Comparison of ENCODE assay signal across 25 cellular contexts in the genomic region with DNA sequence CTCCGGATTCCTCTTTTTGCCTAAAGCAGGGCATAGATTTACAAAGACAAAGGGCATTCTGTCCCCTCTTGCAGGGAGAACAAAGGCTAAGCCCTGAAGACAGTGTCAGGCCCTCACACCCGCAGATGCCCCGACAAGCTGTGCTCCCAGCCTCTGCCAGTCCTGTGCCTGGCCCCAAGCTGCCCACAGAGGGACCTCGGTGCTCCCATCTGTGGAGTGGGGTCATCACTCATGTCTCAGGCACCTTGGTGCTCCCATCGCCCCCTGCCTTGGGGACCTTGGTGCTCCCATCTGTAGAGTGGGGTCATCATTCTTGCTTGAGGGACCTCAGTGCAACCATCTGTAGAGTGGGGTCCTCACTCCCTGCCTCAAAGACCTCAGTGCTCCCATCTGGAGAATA. TPM values are rescaled to one million over a fixed set of nuclear protein-coding genes. Genes with fewer than 3 reads are reported as not detected.
DNase-seq lines count a peak whose midpoint lies in the region; ATAC-seq, FAIRE-seq and TF ChIP-seq lines count a peak whose summit lies in the region.
"Had no signal": no experiment of that assay in that cellular context is flagged by ENCODE, and none has a peak within 500 bp of the region (broad histone marks: within the 10 kb centered on the region; RNA-seq: fewer than 3 reads in every experiment).

No MANE protein-coding gene starts in this region.

- in situ Hi-C loops in HepG2 (cut with HindIII; ENCODE audit: extremely low pct_ligation_motif_present, low pct_unique_long_range_greater_than_20kb): no loop called here

- TF ChIP-seq RAD21 in HepG2 (CRISPR knock-in tag; IDR thresholded peaks at IDR 0.05): no peak

- H3K4me3 ChIP-seq in right lobe of liver (no peak overlapping the region), HepG2 (replicated peaks in 1 of 3; ENCODE audit: insufficient read depth in 1 of 3, low read depth in 2 of 3, low read length in 3 of 3) (no peak overlapping the region), aorta (ENCODE audit: low read length in 2 of 2) (no peak overlapping the region), stomach (no peak overlapping the region)
- no peak overlapping the region for H3K4me3 ChIP-seq in naive thymus-derived CD4-positive, alpha-beta T cell (ENCODE audit: low read length)
- H3K4me3 ChIP-seq: A549, GM12878, GM23248, MG63 had no signal

- no peaks in the 10 kb centered on the region for H3K36me3 ChIP-seq in right lobe of liver
- H3K36me3 ChIP-seq in HepG2 (replicated peaks in 1 of 2; ENCODE audit: control insufficient read depth in 1 of 2, insufficient read depth in 2 of 2, low read length in 2 of 2): no peaks in the 10 kb centered on the region
- peaks cover 0 to 20% (median 9%) of the 10 kb centered on the region in 3 experiments for H3K36me3 ChIP-seq in naive thymus-derived CD4-positive, alpha-beta T cell (ENCODE audit: control insufficient read depth in 2 of 3, insufficient read depth in 3 of 3, low read length in 3 of 3)
- H3K36me3 ChIP-seq in aorta (ENCODE audit: control insufficient read depth in 1 of 2, insufficient read depth in 2 of 2, low read length in 1 of 2): no peaks in the 10 kb centered on the region
- H3K36me3 ChIP-seq in stomach: peaks cover 5 to 15% (median 13%) of the 10 kb centered on the region in 4 donors
- H3K36me3 ChIP-seq: MG63 had no signal

- no peaks in the 10 kb centered on the region for H4K20me1 ChIP-seq in HepG2 (ENCODE audit: insufficient read depth, low read length)

- TF ChIP-seq EP300 in HepG2 (IDR thresholded peaks at IDR 0.05; ENCODE audit: low read depth in 2 of 2, low read length in 2 of 2): no peak
- no peak for TF ChIP-seq EP300 in HepG2 (CRISPR knock-in tag; IDR thresholded peaks at IDR 0.05; ENCODE audit: borderline replicate concordance)
- no peak for TF ChIP-seq EP300 in stomach (IDR thresholded peaks at IDR 0.05)

- H3K27ac ChIP-seq in right lobe of liver: no peak overlapping the region
- H3K27ac ChIP-seq in HepG2 (ENCODE audit: extremely low read length, insufficient read depth, low read length): no peak overlapping the region
- peak overlapping the region; percentile 14; the same call in 1 of the 2 replicates for H3K27ac ChIP-seq in RWPE1
- no peak overlapping the region for H3K27ac ChIP-seq in naive thymus-derived CD4-positive, alpha-beta T cell (ENCODE audit: low read depth, low read length)
- no peak overlapping the region for H3K27ac ChIP-seq in aorta (ENCODE audit: low read depth in 1 of 2, low read length in 2 of 2)
- H3K27ac ChIP-seq in stomach: no peak overlapping the region
- H3K27ac ChIP-seq: A549, GM23248 had no signal

- peak in 2 of 3 donors; percentile 14 to 45 for DNase-seq in right lobe of liver
- DNase-seq in HepG2 (ENCODE audit: low spot score): no peak
- no peak for DNase-seq in RWPE1 (ENCODE audit: low spot score)
- DNase-seq in naive thymus-derived CD4-positive, alpha-beta T cell: peak in 1 of 9 donors; percentile 2
- peak; percentile 19 to 74 for DNase-seq in aorta
- DNase-seq in stimulated activated CD4-positive, alpha-beta T cell treated with anti-CD3 and anti-CD28 coated beads, Interleukin-15, amount 100 ng/mL, for 24 hours: no peak
- no peak for DNase-seq in stomach
- DNase-seq: DND-41, GM23248, H9, HFFc6, MG63, NCI-H1048, NCI-H1417 treated with DMSO at 0.1 percent for 48 hours, NCI-H187, NCI-H446, NCI-H526, OCI-M1, SHP77 had no signal

- peaks cover 0 to 5% (median under 1%) of the 10 kb centered on the region in 5 donors for H3K36me3 Mint-ChIP-seq in naive thymus-derived CD4-positive, alpha-beta T cell

- no peak for FAIRE-seq in HepG2 (lab: Jason Lieb, UNC)
- FAIRE-seq: A549, GM12878, RCC 7860 had no signal

- POLR2A ChIA-PET in HepG2 (lab: Yijun Ruan, JAX): no interaction called here
- POLR2A ChIA-PET in RWPE1 (lab: Yijun Ruan, JAX; ENCODE audit: low non-redundant PET): no interaction called here
- POLR2A ChIA-PET in naive thymus-derived CD4-positive, alpha-beta T cell (lab: Charles Lee): no interaction called here

- intact Hi-C loops in right lobe of liver (cut with DNase I) (no loop called here), HepG2 (cut with micrococcal nuclease; ENCODE audit: unreplicated experiment) (no loop called here), aorta (cut with DNase I) (no loop called here), stomach (cut with DNase I; ENCODE audit: low total_unique reads) (loop anchor here (10.0 kb wide), 1 partner anchor 135 kb away; no protein-coding TSS in a partner anchor)
- intact Hi-C loops in naive thymus-derived CD4-positive, alpha-beta T cell (cut with micrococcal nuclease): no loop called here

- H3K4me3 Mint-ChIP-seq in naive thymus-derived CD4-positive, alpha-beta T cell: no peak overlapping the region
- H3K4me3 Mint-ChIP-seq: B cell; CD8-positive, alpha-beta T cell; H9; HFFc6 had no signal

- no peaks in the 10 kb centered on the region for H3K9me3 ChIP-seq in right lobe of liver
- H3K9me3 ChIP-seq in HepG2 (ENCODE audit: low read length): no peaks in the 10 kb centered on the region
- no peaks in the 10 kb centered on the region for H3K9me3 ChIP-seq in naive thymus-derived CD4-positive, alpha-beta T cell (ENCODE audit: control insufficient read depth in 2 of 3, low read length in 3 of 3)
- H3K9me3 ChIP-seq in aorta (ENCODE audit: control insufficient read depth, low read length): no peaks in the 10 kb centered on the region
- H3K9me3 ChIP-seq in stomach: no peaks in the 10 kb centered on the region
- H3K9me3 ChIP-seq: A549, MG63 had no signal

- peaks cover 3 to 21% (median 11%) of the 10 kb centered on the region in 7 donors for H3K4me1 Mint-ChIP-seq in naive thymus-derived CD4-positive, alpha-beta T cell

- peaks cover 0 to 9% (median 4%) of the 10 kb centered on the region in 4 donors for H3K4me1 ChIP-seq in right lobe of liver
- H3K4me1 ChIP-seq in HepG2 (ENCODE audit: insufficient read depth, low read length): peaks cover 5% of the 10 kb centered on the region; the same call in 1 of the 2 replicates
- H3K4me1 ChIP-seq in naive thymus-derived CD4-positive, alpha-beta T cell (ENCODE audit: control insufficient read depth in 2 of 2, insufficient read depth in 2 of 2, low read length in 2 of 2): no peaks in the 10 kb centered on the region
- H3K4me1 ChIP-seq in aorta (ENCODE audit: control insufficient read depth in 1 of 2, insufficient read depth in 2 of 2, low read length in 2 of 2): no peaks in the 10 kb centered on the region
- H3K4me1 ChIP-seq in stomach: peaks cover 10 to 28% (median 26%) of the 10 kb centered on the region in 4 donors
- H3K4me1 ChIP-seq: A549 had no signal

- TF ChIP-seq POLR2A in right lobe of liver (IDR thresholded peaks at IDR 0.05): no peak
- no peak for TF ChIP-seq POLR2A in HepG2 (IDR thresholded peaks at IDR 0.05; ENCODE audit: insufficient read depth in 1 of 2, low read depth in 2 of 2, low read length in 2 of 2)
- no peak for TF ChIP-seq POLR2A in stomach (IDR thresholded peaks at IDR 0.05)

- no peaks in the 10 kb centered on the region for H3K79me2 ChIP-seq in HepG2 (ENCODE audit: insufficient read depth, low read length)

- no TSS peak for BruUV-seq in HepG2 (replicated peaks; lab: Mats Ljungman, UMichigan)

- TF ChIP-seq CTCF in right lobe of liver (IDR thresholded peaks at IDR 0.05) (no peak), HepG2 (CRISPR knock-in tag; IDR thresholded peaks at IDR 0.05) (no peak), RWPE1 (conservative IDR thresholded peaks at IDR 0.05; ENCODE audit: low read depth) (no peak), stomach (IDR thresholded peaks at IDR 0.05) (no peak)

- H3K27me3 ChIP-seq in right lobe of liver (no peaks in the 10 kb centered on the region), HepG2 (ENCODE audit: control insufficient read depth in 1 of 2, insufficient read depth in 2 of 2, low read length in 2 of 2) (peaks cover 4 to 13% of the 10 kb centered on the region in 2 experiments; a peak in 3 of 5 replicates), aorta (ENCODE audit: control insufficient read depth in 1 of 2, insufficient read depth in 2 of 2, low read length in 1 of 2) (no peaks in the 10 kb centered on the region), stomach (no peaks in the 10 kb centered on the region)
- H3K27me3 ChIP-seq in naive thymus-derived CD4-positive, alpha-beta T cell (ENCODE audit: control insufficient read depth in 2 of 2, insufficient read depth in 2 of 2, low read length in 2 of 2): no peaks in the 10 kb centered on the region
- H3K27me3 ChIP-seq: MG63 had no signal

- no peak overlapping the region for H3K9ac ChIP-seq in HepG2 (ENCODE audit: insufficient read depth, low read depth, low read length)
- H3K9ac ChIP-seq: GM23248 had no signal

- H2AFZ ChIP-seq in HepG2 (ENCODE audit: low read length): no peak overlapping the region
- H2AFZ ChIP-seq: GM23248 had no signal

- H3K9me3 Mint-ChIP-seq in naive thymus-derived CD4-positive, alpha-beta T cell: peaks cover 0 to 2% (median 0%) of the 10 kb centered on the region in 11 donors
- H3K9me3 Mint-ChIP-seq: CD8-positive, alpha-beta T cell; HFFc6 had no signal

- no peak overlapping the region for H3K4me2 ChIP-seq in HepG2 (ENCODE audit: low read depth, low read length)
- H3K4me2 ChIP-seq: A549 had no signal

- WGBS in right lobe of liver (ENCODE audit: insufficient coverage, low coverage, low lambda C conversion rate, missing lambda C conversion rate): no CpG with 5 or more reads among the region's 5 CpGs
- WGBS in HepG2 (ENCODE audit: low lambda C conversion rate): 55% methylated on average over 4 of the region's 5 CpGs
- WGBS in aorta, 2 donors: 92 to 95% methylated on average over 5 of the region's 5 CpGs
- WGBS in stomach, 5 donors: 70 to 81% (median 78%) methylated on average over 4 to 5 of the region's 5 CpGs

- ATAC-seq in right lobe of liver: no peak
- no peak for ATAC-seq in HepG2
- ATAC-seq in naive thymus-derived CD4-positive, alpha-beta T cell: no peak
- ATAC-seq in aorta (ENCODE audit: low FRiP score): no peak
- ATAC-seq in HG03565 (IDR thresholded peaks at IDR 0.05; ENCODE audit: unreplicated experiment): no peak
- ATAC-seq: A549; CD8-positive, alpha-beta T cell; GM12878 had no signal

- CTCF ChIA-PET in HepG2 (lab: Yijun Ruan, JAX; ENCODE audit: low intra/inter-chr PET ratio, low total read pairs) (no interaction called here), RWPE1 (lab: Yijun Ruan, JAX) (no interaction called here)
- CTCF ChIA-PET in naive thymus-derived CD4-positive, alpha-beta T cell (lab: Charles Lee): no interaction called here

- peak overlapping the region in 6 of 9 donors; percentile 8 to 72 (median 54) for H3K27ac Mint-ChIP-seq in naive thymus-derived CD4-positive, alpha-beta T cell
- H3K27ac Mint-ChIP-seq: B cell; CD8-positive, alpha-beta T cell had no signal

- no peaks in the 10 kb centered on the region for H3K27me3 Mint-ChIP-seq in naive thymus-derived CD4-positive, alpha-beta T cell
- H3K27me3 Mint-ChIP-seq: B cell had no signal

RNA-seq across cellular contexts. Expression of gene C13orf46, which starts 24.3 kb away (rescaled TPM):
- total RNA-seq in right lobe of liver: 1 to 10 TPM in 2 of 6 experiments, under 1 TPM in 4; 0.04 to 1.1 (median 0.60) TPM
- not detected in 2 replicates for total RNA-seq in HepG2 (2016; rRNA removed; fragmentation: Illumina TruSeq; extraction: Trizol)
- total RNA-seq in HepG2 (2016; cell fraction: cytosol; rRNA removed; fragmentation: Illumina TruSeq; extraction: Trizol; ENCODE audit: low read depth): not detected in 2 replicates
- not detected in 2 replicates for total RNA-seq in HepG2 (2016; cell fraction: insoluble cytoplasmic fraction; rRNA removed; fragmentation: Illumina TruSeq; extraction: Trizol)
- not detected in 2 replicates for total RNA-seq in HepG2 (2016; cell fraction: membrane; rRNA removed; fragmentation: Illumina TruSeq; extraction: Trizol)
- not detected in 2 replicates for total RNA-seq in HepG2 (2016; cell fraction: nucleus; rRNA removed; fragmentation: Illumina TruSeq; extraction: Trizol)
- 0.01 TPM in 1 of 2 replicates, not detected in the other for polyA plus RNA-seq in HepG2 (2011; rRNA removed)
- polyA plus RNA-seq in HepG2 (2011; cell fraction: cytosol; rRNA removed): not detected in 2 replicates
- polyA plus RNA-seq in HepG2 (2011; cell fraction: nucleus; rRNA removed): 0.03 TPM in 1 of 2 replicates, not detected in the other
- not detected in 2 replicates for polyA plus RNA-seq in HepG2 (2012)
- polyA plus RNA-seq in HepG2 (2016; cell fraction: cytosol; fragmentation: Illumina TruSeq; extraction: Trizol; ENCODE audit: low read depth): not detected in 2 replicates
- polyA plus RNA-seq in HepG2 (2016; cell fraction: insoluble cytoplasmic fraction; fragmentation: Illumina TruSeq; extraction: Trizol; ENCODE audit: low read depth): not detected in 2 replicates
- polyA plus RNA-seq in HepG2 (2016; cell fraction: membrane; fragmentation: Illumina TruSeq; extraction: Trizol; ENCODE audit: low read depth): not detected in 2 replicates
- polyA plus RNA-seq in HepG2 (2016; cell fraction: nucleus; fragmentation: Illumina TruSeq; extraction: Trizol; ENCODE audit: insufficient read depth, low read depth): not detected in 2 replicates
- 1.9 TPM in 1 of 2 replicates, not detected in the other for polyA minus RNA-seq in HepG2 (2011; rRNA and poly(A)+ RNA removed; ENCODE audit: low replicate concordance)
- polyA minus RNA-seq in HepG2 (2011; cell fraction: cytosol; rRNA and poly(A)+ RNA removed): not detected in 2 replicates
- 0.13 TPM in 1 of 2 replicates, not detected in the other for polyA minus RNA-seq in HepG2 (2011; cell fraction: nucleus; rRNA and poly(A)+ RNA removed)
- total RNA-seq in naive thymus-derived CD4-positive, alpha-beta T cell: 10 to 100 TPM in 4 of 5 experiments, 1 to 10 TPM in 1; 8.0 to 27.0 (median 19.1) TPM
- 1 to 10 TPM; 1.3 to 1.4 TPM for polyA plus RNA-seq in naive thymus-derived CD4-positive, alpha-beta T cell
- 1 to 10 TPM; 2.1 to 3.5 TPM for total RNA-seq in aorta
- under 1 TPM; 0.13 to 0.43 TPM for polyA plus RNA-seq in aorta
- 10 to 100 TPM in 2 of 5 donors, 1 to 10 TPM in 1, under 1 TPM in 1, not detected in 1; 0.58 to 32.6 (median 12.0) TPM for total RNA-seq in stomach
- 10 to 100 TPM in 1 of 3 donors, 1 to 10 TPM in 1, under 1 TPM in 1; 0.95 to 17.6 (median 8.7) TPM for polyA plus RNA-seq in stomach
- total RNA-seq: GM23248 had no signal

Comparison
In these comparisons a context has a peak if more than half of its experiments do, and no peak if none do; other contexts are left out.
1. DNase-seq: peak in right lobe of liver (2 of 3) and aorta (2 of 2); none in HepG2 (single experiment), RWPE1 (single experiment), stimulated activated CD4-positive, alpha-beta T cell treated with anti-CD3 and anti-CD28 coated beads, Interleukin-15, amount 100 ng/mL, for 24 hours (single experiment) and stomach (single experiment).